25 cellular contexts compared by ENCODE assay signal in genomic region chr10:131110241-131110783, GRCh38.
DNase-seq lines count a peak whose midpoint lies in the region; ATAC-seq, FAIRE-seq and TF ChIP-seq lines count a peak whose summit lies in the region.
"Had no signal": no experiment of that assay in that cellular context is flagged by ENCODE, and none has a peak within 500 bp of the region (broad histone marks: within the 10 kb centered on the region; RNA-seq: fewer than 3 reads in every experiment).

No MANE protein-coding gene starts in this region.

- no peak overlapping the region for H2BK5ac ChIP-seq in H1 (ENCODE audit: low read depth, low read length)

- no peaks in the 10 kb centered on the region for H4K20me1 ChIP-seq in BLaER1
- no peaks in the 10 kb centered on the region for H4K20me1 ChIP-seq in H1 (replicated peaks in 1 of 2; ENCODE audit: control insufficient read depth in 1 of 2, insufficient read depth in 2 of 2, low read length in 2 of 2)
- no peaks in the 10 kb centered on the region for H4K20me1 ChIP-seq in neural progenitor cell (ENCODE audit: low read depth)

- H3K79me2 ChIP-seq in H1 (ENCODE audit: control insufficient read depth in 1 of 2, insufficient read depth in 2 of 2, low read length in 2 of 2): no peaks in the 10 kb centered on the region
- no peaks in the 10 kb centered on the region for H3K79me2 ChIP-seq in parathyroid adenoma
- no peaks in the 10 kb centered on the region for H3K79me2 ChIP-seq in neural progenitor cell (ENCODE audit: low read depth)

- 94% methylated on average over 11 of the region's 11 CpGs; no CpG with 5 or more reads in 1 of the 2 experiments for WGBS in H1 (ENCODE audit: extremely low coverage in 1 of 2, insufficient coverage in 1 of 2, insufficient read length in 1 of 2, insufficient replicate concordance in 2 of 2, low coverage in 1 of 2, low lambda C conversion rate in 2 of 2, missing lambda C conversion rate in 1 of 2), 2 experiments

- H3K23ac ChIP-seq in H1 (ENCODE audit: insufficient read length): no peak overlapping the region

- no peak overlapping the region for H3K18ac ChIP-seq in H1 (ENCODE audit: extremely low read depth, low read length)

- TF ChIP-seq EP300 in H1 (IDR thresholded peaks at IDR 0.05; ENCODE audit: borderline replicate concordance in 1 of 2, low read depth in 2 of 2, low read length in 2 of 2): no peak

- TF ChIP-seq CTCF in H1 (IDR thresholded peaks at IDR 0.05; ENCODE audit: control extremely low read depth in 1 of 3, insufficient read depth in 1 of 3, low read depth in 1 of 3, low read length in 3 of 3) (no peak), parathyroid adenoma (IDR thresholded peaks at IDR 0.05) (no peak), neural progenitor cell (IDR thresholded peaks at IDR 0.05) (no peak)

- H3K4ac ChIP-seq in H1 (replicated peaks; ENCODE audit: insufficient read length, low read depth, low read length): no peak overlapping the region

- H3K4me1 ChIP-seq in BLaER1: peaks cover 22% of the 10 kb centered on the region
- H3K4me1 ChIP-seq in H1 (replicated peaks in 1 of 4; ENCODE audit: control insufficient read depth in 3 of 4, insufficient read depth in 4 of 4, low read length in 3 of 4): peaks cover 0 to 7% (median 2%) of the 10 kb centered on the region in 4 experiments; a peak in 3 of 7 replicates
- peaks cover 5% of the 10 kb centered on the region for H3K4me1 ChIP-seq in parathyroid adenoma
- no peaks in the 10 kb centered on the region for H3K4me1 ChIP-seq in neural progenitor cell

- POLR2A ChIA-PET in H1 (lab: Charles Lee; ENCODE audit: partially characterized antibody): interaction anchor here (1.1 kb wide), 1 partner anchor 19 kb away, joined by 3 read pairs; no protein-coding TSS in a partner anchor

- no peak for DNase-seq in H1 (ENCODE audit: low read depth in 1 of 2, low spot score in 2 of 2)
- DNase-seq in neural progenitor cell (ENCODE audit: low spot score): no peak
- DNase-seq in A172 (ENCODE audit: low spot score): no peak
- DNase-seq: AML-193; CD4-positive, alpha-beta memory T cell; CD4-positive, CD25-positive, alpha-beta regulatory T cell; CD8-positive, alpha-beta memory T cell; COR-L47; DMS 273 treated with DMSO at 0.1 percent for 48 hours; DMS153; DMS53; DMS79; DND-41; EL; GDM1 had no signal

- no peak for FAIRE-seq in H1 (lab: Jason Lieb, UNC)
- FAIRE-seq: A204.1, GM12878, GM12892, GM18507 had no signal

- H3K36me3 Mint-ChIP-seq in neural progenitor cell: no peaks in the 10 kb centered on the region
- H3K36me3 Mint-ChIP-seq: CD14-positive monocyte; CD4-positive, alpha-beta memory T cell; CD4-positive, CD25-positive, alpha-beta regulatory T cell; CD8-positive, alpha-beta memory T cell had no signal

- no peak for TF ChIP-seq RAD21 in H1 (IDR thresholded peaks at IDR 0.05 in 1 of 2, conservative IDR thresholded peaks at IDR 0.05 in 1 of 2; ENCODE audit: low read depth in 2 of 2, low read length in 2 of 2)

- H4K8ac ChIP-seq in H1 (ENCODE audit: extremely low read depth, insufficient read depth, low read length): no peak overlapping the region; the same call in 1 of the 2 replicates

- no peaks in the 10 kb centered on the region for H3K23me2 ChIP-seq in H1 (ENCODE audit: low read depth, low read length)

- no peak overlapping the region for H2AK5ac ChIP-seq in H1 (ENCODE audit: low read depth, low read length)

- H3K27me3 ChIP-seq in BLaER1: no peaks in the 10 kb centered on the region
- no peaks in the 10 kb centered on the region for H3K27me3 ChIP-seq in H1 (replicated peaks in 1 of 4; ENCODE audit: control insufficient read depth in 3 of 4, extremely low read depth in 1 of 4, insufficient read depth in 3 of 4, low read length in 3 of 4)
- H3K27me3 ChIP-seq in parathyroid adenoma (ENCODE audit: control insufficient read depth, insufficient read depth, low read length): no peaks in the 10 kb centered on the region
- no peaks in the 10 kb centered on the region for H3K27me3 ChIP-seq in neural progenitor cell

- peaks cover 10% of the 10 kb centered on the region for H3K27me3 Mint-ChIP-seq in neural progenitor cell (ENCODE audit: insufficient read depth, low read depth)
- H3K27me3 Mint-ChIP-seq: B cell; CD4-positive, alpha-beta memory T cell; CD4-positive, CD25-positive, alpha-beta regulatory T cell; CD8-positive, alpha-beta memory T cell had no signal

- H2BK120ac ChIP-seq in H1 (replicated peaks; ENCODE audit: low read depth, low read length): no peak overlapping the region

- no peak overlapping the region for H4K5ac ChIP-seq in H1 (ENCODE audit: insufficient read length, low read depth, low read length)

- no peaks in the 10 kb centered on the region for H3K4me1 Mint-ChIP-seq in neural progenitor cell
- H3K4me1 Mint-ChIP-seq: B cell; CD14-positive monocyte; CD4-positive, alpha-beta memory T cell; CD4-positive, CD25-positive, alpha-beta regulatory T cell; CD8-positive, alpha-beta memory T cell had no signal

- CTCF ChIA-PET in H1 (lab: Charles Lee; ENCODE audit: partially characterized antibody): interaction anchor here (0.6 to 1.6 kb wide), 2 partner anchors 22 to 294 kb away, joined by 3 to 7 read pairs; no protein-coding TSS in a partner anchor

- no peak overlapping the region for H2BK12ac ChIP-seq in H1 (ENCODE audit: low read depth, low read length)

- no peak overlapping the region for H3K4me3 ChIP-seq in BLaER1
- no peak overlapping the region for H3K4me3 ChIP-seq in H1 (ENCODE audit: extremely low read depth in 1 of 4, insufficient read depth in 2 of 4, low read depth in 3 of 4, low read length in 4 of 4)
- H3K4me3 ChIP-seq in parathyroid adenoma (ENCODE audit: low read depth, low read length): no peak overlapping the region
- H3K4me3 ChIP-seq in neural progenitor cell: no peak overlapping the region
- H3K4me3 ChIP-seq: GM12878 had no signal

- no peak overlapping the region for H3K14ac ChIP-seq in H1 (ENCODE audit: insufficient read length)

- H2AFZ ChIP-seq in H1 (ENCODE audit: low read length) (no peak overlapping the region), parathyroid adenoma (peak overlapping the region; percentile 64), neural progenitor cell (replicated peaks) (no peak overlapping the region)

- H2BK15ac ChIP-seq in H1 (ENCODE audit: low read length): 0 out of 2 replicates have a peak overlapping the region, but pooled peaks have one; percentile 29

- no peak overlapping the region for H3K4me3 Mint-ChIP-seq in neural progenitor cell
- H3K4me3 Mint-ChIP-seq: B cell; CD14-positive monocyte; CD4-positive, alpha-beta memory T cell; CD4-positive, CD25-positive, alpha-beta regulatory T cell; CD8-positive, alpha-beta memory T cell had no signal

- no peak for TF ChIP-seq POLR2A in H1 (IDR thresholded peaks at IDR 0.05; ENCODE audit: control extremely low read depth in 1 of 2, low read depth in 2 of 2, low read length in 2 of 2)

- no peak overlapping the region for H3K56ac ChIP-seq in H1 (replicated peaks; ENCODE audit: insufficient read length, low read depth, low read length)

- ATAC-seq in GM21576 (IDR thresholded peaks at IDR 0.05; ENCODE audit: unreplicated experiment): no peak
- ATAC-seq: GM12878 had no signal

- no peaks in the 10 kb centered on the region for H3K79me1 ChIP-seq in H1 (ENCODE audit: low read depth, low read length)

- no peak overlapping the region for H3K27ac Mint-ChIP-seq in neural progenitor cell
- H3K27ac Mint-ChIP-seq: B cell; CD14-positive monocyte; CD4-positive, alpha-beta memory T cell; CD8-positive, alpha-beta memory T cell had no signal

- H3K9me3 ChIP-seq in BLaER1 (peaks cover 48% of the 10 kb centered on the region), H1 (ENCODE audit: insufficient read depth in 2 of 2, low read depth in 1 of 2, low read length in 1 of 2) (peaks cover 0 to 3% of the 10 kb centered on the region in 2 experiments; a peak in 1 of 4 replicates), parathyroid adenoma (ENCODE audit: control insufficient read depth, low read length) (no peaks in the 10 kb centered on the region), neural progenitor cell (ENCODE audit: low read depth) (no peaks in the 10 kb centered on the region)

- H3F3A ChIP-seq in neural progenitor cell (ENCODE audit: low read depth): no peaks in the 10 kb centered on the region

- peaks cover 9% of the 10 kb centered on the region for H3K9me3 Mint-ChIP-seq in neural progenitor cell

- no peak overlapping the region for H4K91ac ChIP-seq in H1 (replicated peaks; ENCODE audit: insufficient read length, low read length)

- no peak overlapping the region for H2BK20ac ChIP-seq in H1 (ENCODE audit: low read length)

- H3K4me2 ChIP-seq in BLaER1: no peak overlapping the region
- H3K4me2 ChIP-seq in H1 (ENCODE audit: insufficient read depth in 1 of 2, low read depth in 2 of 2, low read length in 2 of 2): no peak overlapping the region
- H3K4me2 ChIP-seq in parathyroid adenoma (ENCODE audit: low read length): no peak overlapping the region
- H3K4me2 ChIP-seq in neural progenitor cell: no peak overlapping the region

- H3K9ac ChIP-seq in BLaER1 (no peak overlapping the region), H1 (replicated peaks in 1 of 4; ENCODE audit: extremely low read depth in 1 of 4, low read depth in 3 of 4, low read length in 3 of 4) (no peak overlapping the region), parathyroid adenoma (no peak overlapping the region), neural progenitor cell (no peak overlapping the region)

- peak overlapping the region; percentile 49; the same call in 1 of the 2 replicates for H3K27ac ChIP-seq in BLaER1
- no peak overlapping the region for H3K27ac ChIP-seq in H1 (ENCODE audit: low read depth, low read length)
- peak overlapping the region; percentile 76 for H3K27ac ChIP-seq in parathyroid adenoma
- no peak overlapping the region for H3K27ac ChIP-seq in neural progenitor cell
- H3K27ac ChIP-seq: 22Rv1 had no signal

- H3K36me3 ChIP-seq in BLaER1 (peaks cover 86% of the 10 kb centered on the region), H1 (ENCODE audit: control insufficient read depth in 2 of 4, insufficient read depth in 4 of 4, low read length in 3 of 4) (no peaks in the 10 kb centered on the region), parathyroid adenoma (ENCODE audit: control insufficient read depth, insufficient read depth, low read length) (no peaks in the 10 kb centered on the region), neural progenitor cell (no peaks in the 10 kb centered on the region)

TF ChIP-seq in H1, 55 proteins besides CTCF, POLR2A, EP300 and RAD21 (continues in another document):
- TF ChIP-seq TAF7 (optimal IDR thresholded peaks at IDR 0.05; ENCODE audit: borderline replicate concordance, low read depth, low read length) (no peak), HDAC2 (IDR thresholded peaks at IDR 0.05; ENCODE audit: borderline replicate concordance in 1 of 2, low read depth in 2 of 2, low read length in 2 of 2) (no peak), RFX5 (IDR thresholded peaks at IDR 0.05; ENCODE audit: borderline replicate concordance, low read depth, low read length) (no peak), CHD2 (IDR thresholded peaks at IDR 0.05; ENCODE audit: low read length) (no peak), TAF1 (IDR thresholded peaks at IDR 0.05; ENCODE audit: low read depth, low read length) (no peak), POLR2AphosphoS5 (IDR thresholded peaks at IDR 0.05; ENCODE audit: low read depth, low read length) (no peak), YY1 (IDR thresholded peaks at IDR 0.05; ENCODE audit: low read depth, low read length) (no peak), SP2 (IDR thresholded peaks at IDR 0.05; ENCODE audit: low read length) (no peak), SIN3A (conservative IDR thresholded peaks at IDR 0.05 in 1 of 2, IDR thresholded peaks at IDR 0.05 in 1 of 2; ENCODE audit: low read depth in 1 of 2, low read length in 2 of 2) (no peak)

Comparison
In these comparisons a context has a peak if more than half of its experiments do, and no peak if none do; other contexts are left out.
1. H3K27ac ChIP-seq: peak in BLaER1 (single experiment) and parathyroid adenoma (single experiment); none in H1 (single experiment) and neural progenitor cell (single experiment).